ENCODE assay signal across 8 cellular contexts in the genomic region with DNA sequence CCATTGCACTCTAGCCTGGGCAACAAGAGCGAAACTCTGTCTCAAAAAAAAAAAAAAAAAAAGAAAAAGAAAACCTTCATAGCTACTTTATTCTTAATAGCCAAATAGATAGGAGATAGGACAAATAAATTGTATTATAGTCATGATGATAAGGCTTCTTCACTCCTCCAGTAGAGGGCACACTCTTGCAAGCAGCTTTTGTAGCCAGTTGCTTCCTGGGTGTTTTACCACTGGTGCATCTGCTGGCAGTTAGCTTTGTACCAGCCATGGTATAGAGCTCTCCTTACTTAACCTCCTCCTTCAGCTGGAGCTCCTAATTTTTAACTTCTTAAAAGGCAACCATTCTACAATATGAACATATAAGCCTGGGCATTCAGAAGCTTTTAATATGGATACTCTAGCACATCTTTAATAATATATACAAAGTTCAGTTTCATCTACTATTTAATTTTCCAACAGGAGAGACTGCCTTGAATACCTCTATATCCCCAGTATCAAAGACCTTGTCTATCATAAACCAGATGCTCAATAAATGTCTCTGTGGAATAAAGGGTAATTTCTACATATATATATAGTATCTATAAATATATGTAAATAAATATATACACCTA. TPM values are rescaled to one million over a fixed set of nuclear protein-coding genes. Genes with fewer than 3 reads are reported as not detected.
A peak's percentile ranks its signal among the peaks of the same experiment; 100 is the strongest.
DNase-seq lines count a peak whose midpoint lies in the region; ATAC-seq and TF ChIP-seq lines count a peak whose summit lies in the region.

No MANE protein-coding gene starts in this region.

- ATAC-seq in natural killer cell (peak; percentile 50 to 75 (median 62)), HG03175 (IDR thresholded peaks at IDR 0.05; ENCODE audit: unreplicated experiment) (peak; percentile 67), GM18907 (IDR thresholded peaks at IDR 0.05; ENCODE audit: unreplicated experiment) (no peak)
- ATAC-seq in natural killer cell treated with Interleukin-12 subunit alpha and Interleukin-12 subunit beta and Interleukin-15 and Interleukin-18, amount 100 ng/mL, for 72 hours, result no peak

- H3K27me3 ChIP-seq in sigmoid colon, result no peaks in the 10 kb centered on the region

- WGBS in sigmoid colon, 2 donors, result 80% methylated on average over 1 of the region's 1 CpG; no CpG with 5 or more reads in 1 of the 2 donors

- no peak overlapping the region for H3K4me3 ChIP-seq in sigmoid colon

- no peaks in the 10 kb centered on the region for H3K4me1 Mint-ChIP-seq in natural killer cell
- H3K4me1 Mint-ChIP-seq in natural killer cell treated with Interleukin-12 subunit alpha and Interleukin-12 subunit beta and Interleukin-15 and Interleukin-18, amount 100 ng/mL, for 72 hours (ENCODE audit: low read depth in 2 of 2), result no peaks in the 10 kb centered on the region

- no peaks in the 10 kb centered on the region for H3K9me3 Mint-ChIP-seq in natural killer cell
- H3K9me3 Mint-ChIP-seq in natural killer cell treated with Interleukin-12 subunit alpha and Interleukin-12 subunit beta and Interleukin-15 and Interleukin-18, amount 100 ng/mL, for 72 hours, result no peaks in the 10 kb centered on the region

- TF ChIP-seq CTCF in natural killer cell (IDR thresholded peaks at IDR 0.05) (peak; percentile 65), sigmoid colon (IDR thresholded peaks at IDR 0.05) (peak in 3 of 4 experiments; percentile 27 to 52 (median 42))

- H3K9me3 ChIP-seq in sigmoid colon, result no peaks in the 10 kb centered on the region

- H3K4me3 Mint-ChIP-seq in natural killer cell, result no peak overlapping the region
- no peak overlapping the region for H3K4me3 Mint-ChIP-seq in natural killer cell treated with Interleukin-12 subunit alpha and Interleukin-12 subunit beta and Interleukin-15 and Interleukin-18, amount 100 ng/mL, for 72 hours

- no peak for TF ChIP-seq POLR2A in sigmoid colon (IDR thresholded peaks at IDR 0.05)

- peaks cover 0 to 9% (median 8%) of the 10 kb centered on the region in 4 donors for H3K4me1 ChIP-seq in sigmoid colon

- intact Hi-C loops in natural killer cell (cut with micrococcal nuclease) (loop anchor here (1.0 kb wide), 1 partner anchor 69 kb away; no protein-coding TSS in a partner anchor), sigmoid colon (cut with DNase I) (loop anchor here (5.0 kb wide), 2 partner anchors 33 to 68 kb away; no protein-coding TSS in a partner anchor)

- peaks cover 0 to 4% of the 10 kb centered on the region in 2 donors for H3K27me3 Mint-ChIP-seq in natural killer cell (ENCODE audit: low read depth in 2 of 2)
- peaks cover 0 to 6% of the 10 kb centered on the region in 2 donors for H3K27me3 Mint-ChIP-seq in natural killer cell treated with Interleukin-12 subunit alpha and Interleukin-12 subunit beta and Interleukin-15 and Interleukin-18, amount 100 ng/mL, for 72 hours

- no peak overlapping the region for H3K27ac ChIP-seq in sigmoid colon

- H3K27ac Mint-ChIP-seq in natural killer cell, result no peak overlapping the region
- H3K27ac Mint-ChIP-seq in natural killer cell treated with Interleukin-12 subunit alpha and Interleukin-12 subunit beta and Interleukin-15 and Interleukin-18, amount 100 ng/mL, for 72 hours, result no peak overlapping the region

- H3K36me3 Mint-ChIP-seq in natural killer cell, result no peaks in the 10 kb centered on the region
- H3K36me3 Mint-ChIP-seq in natural killer cell treated with Interleukin-12 subunit alpha and Interleukin-12 subunit beta and Interleukin-15 and Interleukin-18, amount 100 ng/mL, for 72 hours, result no peaks in the 10 kb centered on the region

- H3K36me3 ChIP-seq in sigmoid colon, result no peaks in the 10 kb centered on the region

- TF ChIP-seq EP300 in sigmoid colon (IDR thresholded peaks at IDR 0.05), result no peak

- DNase-seq in natural killer cell (no peak), NCI-H524 (lab: John Stamatoyannopoulos, UW) (peak; percentile 18 to 67), activated T-cell treated with anti-CD3 and anti-CD28 coated beads for 48 hours (ENCODE audit: low read depth) (peak; percentile 8), globus pallidus (ENCODE audit: low spot score) (peak; percentile 78), sigmoid colon (no peak)
- no peak for DNase-seq in natural killer cell treated with Interleukin-12 subunit alpha and Interleukin-12 subunit beta and Interleukin-15 and Interleukin-18, amount 100 ng/mL, for 72 hours (ENCODE audit: low spot score)

RNA-seq across cellular contexts. Expression of a gene that starts 35.8 kb away (rescaled TPM):
- 1 to 10 TPM; 3.9 to 6.0 (median 5.5) TPM for total RNA-seq in natural killer cell
- 1 to 10 TPM; 1.2 to 6.1 TPM for total RNA-seq in natural killer cell treated with Interleukin-12 subunit alpha and Interleukin-12 subunit beta and Interleukin-15 and Interleukin-18, amount 100 ng/mL, for 72 hours
- 10 to 100 TPM; 39.9 to 53.5 (median 46.5) TPM for total RNA-seq in sigmoid colon
- polyA plus RNA-seq in sigmoid colon, result 1 to 10 TPM; 4.5 to 4.9 (median 4.8) TPM

Comparison
In these comparisons a context has a peak if more than half of its experiments do, and no peak if none do; other contexts are left out.
1. ATAC-seq: peak in natural killer cell (3 of 3) and HG03175 (single experiment); none in natural killer cell treated with Interleukin-12 subunit alpha and Interleukin-12 subunit beta and Interleukin-15 and Interleukin-18, amount 100 ng/mL, for 72 hours (0 of 2) and GM18907 (single experiment).
2. DNase-seq: peak in NCI-H524 (2 of 2), activated T-cell treated with anti-CD3 and anti-CD28 coated beads for 48 hours (single experiment) and globus pallidus (single experiment); none in natural killer cell (single experiment), natural killer cell treated with Interleukin-12 subunit alpha and Interleukin-12 subunit beta and Interleukin-15 and Interleukin-18, amount 100 ng/mL, for 72 hours (single experiment) and sigmoid colon (single experiment).
3. RNA of a gene that starts 35.8 kb away (total RNA-seq): 39.9 to 53.5 TPM in sigmoid colon; 1.2 to 6.1 TPM in natural killer cell treated with Interleukin-12 subunit alpha and Interleukin-12 subunit beta and Interleukin-15 and Interleukin-18, amount 100 ng/mL, for 72 hours and 3.9 to 6.0 TPM in natural killer cell; every median in the first group is over 4 times any median in the second.